ENCODE assay signal across 13 cellular contexts in the genomic region with DNA sequence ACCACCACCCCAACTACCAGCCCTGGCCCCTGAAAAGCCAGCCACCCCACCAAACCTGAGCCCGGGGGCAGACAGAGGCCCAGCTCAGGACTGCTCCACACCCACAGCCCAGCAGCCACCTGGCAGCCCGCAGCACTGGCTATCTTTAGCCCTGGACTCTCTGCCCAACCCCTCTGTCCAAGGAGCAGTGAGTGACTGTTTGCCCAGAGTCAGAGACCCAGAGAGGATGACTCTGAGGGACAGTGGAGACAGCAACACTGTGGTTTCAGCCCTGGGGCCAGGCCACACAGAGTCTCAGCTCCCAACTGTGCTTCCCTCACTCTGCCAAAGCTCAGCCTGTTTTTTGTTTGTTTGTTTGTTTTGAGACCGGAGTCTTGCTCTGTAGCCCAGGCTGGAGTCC. TPM values are rescaled to one million over a fixed set of nuclear protein-coding genes. Genes with fewer than 3 reads are reported as not detected.
DNase-seq lines count a peak whose midpoint lies in the region; ATAC-seq and TF ChIP-seq lines count a peak whose summit lies in the region.
"Had no signal": no experiment of that assay in that cellular context is flagged by ENCODE, and none has a peak within 500 bp of the region (broad histone marks: within the 10 kb centered on the region; RNA-seq: fewer than 3 reads in every experiment).

No MANE protein-coding gene starts in this region.

- peaks cover 12% of the 10 kb centered on the region for H3K36me3 Mint-ChIP-seq in T-helper 1 cell treated with Interleukin-12 subunit alpha and Interleukin-12 subunit beta and Interleukin-4 antibody, amounts not matched to agents 30 μg/mL and 1 μg/mL, for 36 hours (ENCODE audit: low read depth)

- TF ChIP-seq POLR2A in esophagus squamous epithelium (IDR thresholded peaks at IDR 0.05) (no peak), gastrocnemius medialis (IDR thresholded peaks at IDR 0.05) (peak in 1 of 2 donors; percentile 95), gastroesophageal sphincter (IDR thresholded peaks at IDR 0.05) (no peak)

- H3K27ac Mint-ChIP-seq in T-helper 1 cell treated with Interleukin-12 subunit alpha and Interleukin-12 subunit beta and Interleukin-4 antibody, amounts not matched to agents 30 μg/mL and 1 μg/mL, for 36 hours, result peak overlapping the region; percentile 6

- H3K4me1 Mint-ChIP-seq in T-helper 1 cell treated with Interleukin-12 subunit alpha and Interleukin-12 subunit beta and Interleukin-4 antibody, amounts not matched to agents 30 μg/mL and 1 μg/mL, for 36 hours (ENCODE audit: low read depth), result peaks cover 21% of the 10 kb centered on the region

- H3K27ac ChIP-seq in RWPE1 (peak overlapping the region; percentile 42), esophagus squamous epithelium (peak overlapping the region in 3 of 4 donors; percentile 30 to 58 (median 52)), gastrocnemius medialis (peak overlapping the region; percentile 97 to 100 (median 100)), gastroesophageal sphincter (peak overlapping the region in 1 of 4 donors; percentile 1)
- H3K27ac ChIP-seq: 22Rv1, lower lobe of right lung, testis had no signal

- in situ Hi-C loops in gastrocnemius medialis (cut with MboI; ENCODE audit: low sequenced_read_pairs in 4 of 4), result loop anchor here in 1 of 4 donors (25.0 kb wide), 1 partner anchor 438 kb away; no protein-coding TSS in a partner anchor

- H3K27me3 Mint-ChIP-seq in T-helper 1 cell treated with Interleukin-12 subunit alpha and Interleukin-12 subunit beta and Interleukin-4 antibody, amounts not matched to agents 30 μg/mL and 1 μg/mL, for 36 hours (ENCODE audit: low read depth), result no peaks in the 10 kb centered on the region

- no peak overlapping the region for H3K4me3 ChIP-seq in esophagus squamous epithelium
- peak overlapping the region in 2 of 4 donors; percentile 23 to 51 for H3K4me3 ChIP-seq in gastrocnemius medialis
- H3K4me3 ChIP-seq in gastroesophageal sphincter, result no peak overlapping the region
- H3K4me3 ChIP-seq: lower lobe of right lung, testis had no signal

- no peak for TF ChIP-seq CTCF in RWPE1 (conservative IDR thresholded peaks at IDR 0.05; ENCODE audit: low read depth)
- no peak for TF ChIP-seq CTCF in esophagus squamous epithelium (IDR thresholded peaks at IDR 0.05)
- TF ChIP-seq CTCF in gastrocnemius medialis (IDR thresholded peaks at IDR 0.05 in 4 of 5, conservative IDR thresholded peaks at IDR 0.05 in 1 of 5), result no peak
- TF ChIP-seq CTCF in gastroesophageal sphincter (IDR thresholded peaks at IDR 0.05), result no peak

- no peak overlapping the region for H3K4me3 Mint-ChIP-seq in T-helper 1 cell treated with Interleukin-12 subunit alpha and Interleukin-12 subunit beta and Interleukin-4 antibody, amounts not matched to agents 30 μg/mL and 1 μg/mL, for 36 hours

- H3K4me1 ChIP-seq in esophagus squamous epithelium (peaks cover 4 to 51% (median 9%) of the 10 kb centered on the region in 3 donors), gastrocnemius medialis (peaks cover 95 to 97% of the 10 kb centered on the region in 2 donors), gastroesophageal sphincter (peaks cover 0 to 58% (median 4%) of the 10 kb centered on the region in 3 donors)

- no peaks in the 10 kb centered on the region for H3K9me3 Mint-ChIP-seq in T-helper 1 cell treated with Interleukin-12 subunit alpha and Interleukin-12 subunit beta and Interleukin-4 antibody, amounts not matched to agents 30 μg/mL and 1 μg/mL, for 36 hours

- intact Hi-C loops in esophagus squamous epithelium (cut with DNase I), result no loop called here
- intact Hi-C loops in gastrocnemius medialis (cut with DNase I; ENCODE audit: low total_unique reads), result loop anchor here (2.0 kb wide), 1 partner anchor 72 kb away; no protein-coding TSS in a partner anchor

- peaks cover 0 to 12% (median 4%) of the 10 kb centered on the region in 3 donors for H3K36me3 ChIP-seq in esophagus squamous epithelium
- peaks cover 0 to 14% of the 10 kb centered on the region in 2 donors for H3K36me3 ChIP-seq in gastrocnemius medialis
- H3K36me3 ChIP-seq in gastroesophageal sphincter, result peaks cover 0 to 28% of the 10 kb centered on the region in 2 donors

- ATAC-seq in gastrocnemius medialis, result peak; percentile 64 to 78
- ATAC-seq in HG03354 (IDR thresholded peaks at IDR 0.05; ENCODE audit: poor library complexity, severe bottlenecking, unreplicated experiment), result no peak
- no peak for ATAC-seq in gastroesophageal sphincter
- ATAC-seq: lower lobe of right lung had no signal

- DNase-seq in T-helper 1 cell, result no peak
- DNase-seq in RWPE1 (ENCODE audit: low spot score), result no peak
- no peak for DNase-seq in esophagus squamous epithelium (lab: John Stamatoyannopoulos, UW)
- peak; percentile 88 to 95 for DNase-seq in gastrocnemius medialis
- no peak for DNase-seq in NCI-H345 treated with DMSO at 0.1 percent for 48 hours (lab: John Stamatoyannopoulos, UW; ENCODE audit: unreplicated experiment)
- DNase-seq: Calu3, lower lobe of right lung, NCI-H2081, testis had no signal

- H3K9me3 ChIP-seq in esophagus squamous epithelium, result no peaks in the 10 kb centered on the region
- H3K9me3 ChIP-seq in gastrocnemius medialis, result no peaks in the 10 kb centered on the region
- no peaks in the 10 kb centered on the region for H3K9me3 ChIP-seq in gastroesophageal sphincter
- H3K9me3 ChIP-seq: lower lobe of right lung, testis had no signal

- 38 to 85% methylated on average over 1 to 2 of the region's 3 CpGs for WGBS in esophagus squamous epithelium, 2 donors
- WGBS in gastroesophageal sphincter (ENCODE audit: low coverage in 1 of 2), 2 donors, result 80 to 86% methylated on average over 1 of the region's 3 CpGs

- POLR2A ChIA-PET in RWPE1 (lab: Yijun Ruan, JAX; ENCODE audit: low non-redundant PET), result no interaction called here

- TF ChIP-seq EP300 in gastroesophageal sphincter (IDR thresholded peaks at IDR 0.05), result no peak

- no peaks in the 10 kb centered on the region for H3K27me3 ChIP-seq in esophagus squamous epithelium
- H3K27me3 ChIP-seq in gastrocnemius medialis, result no peaks in the 10 kb centered on the region
- H3K27me3 ChIP-seq in gastroesophageal sphincter, result no peaks in the 10 kb centered on the region
- H3K27me3 ChIP-seq: testis had no signal

- CTCF ChIA-PET in RWPE1 (lab: Yijun Ruan, JAX), result interaction anchor here (0.6 kb wide), 1 partner anchor 942 kb away, joined by 4 read pairs; no protein-coding TSS in a partner anchor

RNA-seq across cellular contexts. Expression of a gene that starts 32.6 kb away (rescaled TPM):
- total RNA-seq in esophagus squamous epithelium (10 to 100 TPM; 10.8 to 23.3 (median 15.5) TPM), gastrocnemius medialis (1,000 to 10,000 TPM; 1,150 to 2,167 (median 1,736) TPM), gastroesophageal sphincter (100 to 1,000 TPM in 1 of 4 donors, 10 to 100 TPM in 3; 36.1 to 101 (median 53.9) TPM)

Comparison
In these comparisons a context has a peak if more than half of its experiments do, and no peak if none do; other contexts are left out.
1. DNase-seq: peak in gastrocnemius medialis (2 of 2); none in T-helper 1 cell (0 of 5), RWPE1 (single experiment), esophagus squamous epithelium (single experiment) and NCI-H345 treated with DMSO at 0.1 percent for 48 hours (single experiment).
2. ATAC-seq: peak in gastrocnemius medialis (2 of 2); none in HG03354 (single experiment) and gastroesophageal sphincter (single experiment).
3. RNA of a gene that starts 32.6 kb away (total RNA-seq): 1,150 to 2,167 TPM in gastrocnemius medialis; 36.1 to 101 TPM in gastroesophageal sphincter and 10.8 to 23.3 TPM in esophagus squamous epithelium; every median in the first group is over 10 times any median in the second.